ENCODE assay signal across 17 cellular contexts in the genomic region with DNA sequence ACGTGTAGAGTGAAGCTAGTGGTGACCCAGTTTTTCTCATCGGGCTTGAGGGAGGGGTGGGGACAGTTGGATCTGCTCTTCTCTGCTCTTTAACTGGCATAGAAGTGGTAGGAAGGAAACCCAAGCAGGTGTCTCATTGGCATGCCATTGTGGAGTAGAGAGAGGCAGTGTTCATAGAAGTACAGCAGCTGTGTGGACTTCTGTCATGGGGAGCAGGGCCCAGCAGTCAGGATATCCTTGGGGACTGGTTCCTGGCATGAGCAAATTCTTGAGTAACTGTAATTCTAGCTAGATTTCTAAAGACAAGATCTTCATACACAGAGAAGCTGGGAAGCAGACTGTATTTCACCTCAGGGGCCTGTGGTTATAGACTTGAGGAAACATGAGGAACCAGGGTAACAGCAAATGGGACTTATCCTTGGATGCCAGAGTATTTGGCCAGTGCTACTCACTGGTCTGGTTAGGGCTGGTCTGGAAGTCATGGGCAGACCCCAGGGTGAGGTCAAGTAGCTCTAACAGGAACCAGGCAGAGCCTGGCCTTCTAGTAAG.
"Had no signal": no experiment of that assay in that cellular context is flagged by ENCODE, and none has a peak within 500 bp of the region (broad histone marks: within the 10 kb centered on the region; RNA-seq: fewer than 3 reads in every experiment).

No MANE protein-coding gene starts in this region.

- H3K4me3 ChIP-seq: coronary artery, lower lobe of right lung, upper lobe of right lung had no signal

- H3K9me3 Mint-ChIP-seq: activated B cell treated with CpG ODN at 0.5 μM for 24 hours, natural killer cell had no signal

- H3K27me3 ChIP-seq: upper lobe of right lung had no signal

- H3K4me1 ChIP-seq: lower lobe of right lung, upper lobe of right lung had no signal

- H3K4me1 Mint-ChIP-seq: activated CD4-positive, alpha-beta T cell treated with anti-CD3 and anti-CD28 coated beads, Interleukin-2, amount 10 ng/mL, durations not matched to agents 7 days and 5 days had no signal

- H3K27ac ChIP-seq: coronary artery, lower lobe of right lung, upper lobe of right lung had no signal

- ATAC-seq: activated naive CD8-positive, alpha-beta T cell treated with anti-CD3 and anti-CD28 coated beads, Interleukin-2, amount 50 U/mL, for 24 hours; natural killer cell; sciatic nerve; upper lobe of right lung had no signal

- H3K27me3 Mint-ChIP-seq: activated B cell treated with CpG ODN at 0.5 μM for 24 hours; activated CD4-positive, alpha-beta T cell treated with anti-CD3 and anti-CD28 coated beads, Interleukin-2, amount 10 ng/mL, durations not matched to agents 7 days and 5 days; activated naive CD8-positive, alpha-beta T cell treated with anti-CD3 and anti-CD28 coated beads, Interleukin-2, amount 50 U/mL, for 24 hours; progenitor cell of endocrine pancreas had no signal

- H3K27ac Mint-ChIP-seq: activated B cell treated with CpG ODN at 0.5 μM for 24 hours; activated CD4-positive, alpha-beta T cell treated with anti-CD3 and anti-CD28 coated beads, Interleukin-2, amount 10 ng/mL, durations not matched to agents 7 days and 5 days; activated naive CD8-positive, alpha-beta T cell treated with anti-CD3 and anti-CD28 coated beads, Interleukin-2, amount 50 U/mL, for 24 hours; natural killer cell; progenitor cell of endocrine pancreas had no signal

- H3K36me3 ChIP-seq: lower lobe of right lung, upper lobe of right lung had no signal

- H3K36me3 Mint-ChIP-seq: natural killer cell had no signal

- H3K4me3 Mint-ChIP-seq: activated B cell treated with CpG ODN at 0.5 μM for 24 hours; activated CD4-positive, alpha-beta T cell treated with anti-CD3 and anti-CD28 coated beads, Interleukin-2, amount 10 ng/mL, durations not matched to agents 7 days and 5 days; activated naive CD8-positive, alpha-beta T cell treated with anti-CD3 and anti-CD28 coated beads, Interleukin-2, amount 50 U/mL, for 24 hours; natural killer cell had no signal

- DNase-seq: activated B cell treated with CpG ODN at 0.5 μM for 24 hours; activated CD4-positive, alpha-beta T cell treated with anti-CD3 and anti-CD28 coated beads, Interleukin-2, amount 10 ng/mL, durations not matched to agents 7 days and 5 days; activated CD8-positive, alpha-beta memory T cell treated with anti-CD3 and anti-CD28 coated beads for 24 hours; activated naive CD4-positive, alpha-beta T cell treated with Interleukin-2 at 50 U/mL for 16 hours; activated naive CD8-positive, alpha-beta T cell treated with anti-CD3 and anti-CD28 coated beads, Interleukin-2, amount 50 U/mL, for 24 hours; caudate nucleus; effector memory CD4-positive, alpha-beta T cell; lower lobe of right lung; natural killer cell; nucleus accumbens; stimulated activated CD4-positive, alpha-beta T cell treated with anti-CD3 and anti-CD28 coated beads, Interleukin-12 subunit alpha, Interleukin-12 subunit beta, amount 100 ng/mL, for 4 hours; stimulated activated naive CD4-positive, alpha-beta T cell treated with Interleukin-2 at 50 U/mL for 16 hours; T1000; upper lobe of right lung had no signal

- H3K9me3 ChIP-seq: upper lobe of right lung had no signal
